ENCODE assay signal across 22 cellular contexts in the genomic region with DNA sequence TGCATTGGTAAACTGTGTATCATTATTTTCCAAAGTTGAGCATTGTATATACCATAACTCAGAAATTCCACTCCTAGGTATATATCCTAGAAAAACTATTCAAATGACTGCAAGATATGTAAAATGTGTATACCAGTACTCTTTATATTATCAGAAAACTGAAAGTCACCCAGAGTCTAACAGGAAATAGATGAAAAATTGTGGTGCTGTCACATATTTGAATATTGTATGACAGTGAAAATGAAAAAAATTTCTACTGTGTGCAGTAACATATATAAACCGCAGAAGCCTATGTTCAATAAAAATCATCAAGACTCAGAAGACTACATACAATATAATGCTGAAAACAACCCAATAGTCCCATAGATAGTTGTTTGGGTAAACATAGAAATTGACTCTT.
A peak's percentile ranks its signal among the peaks of the same experiment; 100 is the strongest.
DNase-seq lines count a peak whose midpoint lies in the region; ATAC-seq, FAIRE-seq and TF ChIP-seq lines count a peak whose summit lies in the region.
"Had no signal": no experiment of that assay in that cellular context is flagged by ENCODE, and none has a peak within 500 bp of the region (broad histone marks: within the 10 kb centered on the region; RNA-seq: fewer than 3 reads in every experiment).

No MANE protein-coding gene starts in this region.

- WGBS in GM12878 (ENCODE audit: insufficient coverage, insufficient replicate concordance, low lambda C conversion rate, missing lambda C conversion rate): 0% methylated on average over 1 of the region's 1 CpG
- WGBS in HepG2 (ENCODE audit: low lambda C conversion rate): 52% methylated on average over 1 of the region's 1 CpG

- intact Hi-C loops in GM12878 (cut with micrococcal nuclease; ENCODE audit: unreplicated experiment): no loop called here
- intact Hi-C loops in HepG2 (cut with micrococcal nuclease; ENCODE audit: unreplicated experiment): no loop called here

- FAIRE-seq in GM12878 (lab: Jason Lieb, UNC) (no peak), HepG2 (lab: Jason Lieb, UNC) (no peak)
- FAIRE-seq: astrocyte had no signal

- CTCF ChIA-PET in GM12878 (lab: Yijun Ruan, JAX) (no interaction called here), HepG2 (lab: Yijun Ruan, JAX; ENCODE audit: low intra/inter-chr PET ratio, low total read pairs) (no interaction called here)

- SMC1A ChIA-PET in GM12878 (lab: Charles Lee; ENCODE audit: uncharacterized antibody, unreplicated experiment): interaction anchor here (1.0 kb wide), 1 partner anchor 8 kb away, joined by 3 read pairs; no protein-coding TSS in a partner anchor

- H3K79me2 ChIP-seq in GM12878 (ENCODE audit: control insufficient read depth, insufficient read depth, low read length): no peaks in the 10 kb centered on the region
- no peaks in the 10 kb centered on the region for H3K79me2 ChIP-seq in HepG2 (ENCODE audit: insufficient read depth, low read length)

- H3K27ac ChIP-seq in GM12878 (ENCODE audit: control insufficient read depth, insufficient read depth): no peak overlapping the region
- H3K27ac ChIP-seq in HepG2 (ENCODE audit: extremely low read length, insufficient read depth, low read length): no peak overlapping the region
- H3K27ac ChIP-seq: GM23248, HL-60, Peyer's patch had no signal

- H3K9me3 ChIP-seq in GM12878 (replicated peaks; ENCODE audit: control insufficient read depth, insufficient read depth, low read length) (no peaks in the 10 kb centered on the region; the same call in 2 of the 3 replicates), HepG2 (ENCODE audit: low read length) (no peaks in the 10 kb centered on the region)
- H3K9me3 ChIP-seq: Peyer's patch had no signal

- H3K4me2 ChIP-seq in GM12878 (ENCODE audit: control insufficient read depth, insufficient read depth) (no peak overlapping the region), HepG2 (ENCODE audit: low read depth, low read length) (no peak overlapping the region)

- POLR2A ChIA-PET in GM12878 (lab: Charles Lee) (no interaction called here), HepG2 (lab: Yijun Ruan, JAX) (no interaction called here)

- TF ChIP-seq CTCF in GM12878 (IDR thresholded peaks at IDR 0.05 in 2 of 3, conservative IDR thresholded peaks at IDR 0.05 in 1 of 3; ENCODE audit: control insufficient read depth in 2 of 3, extremely low read depth in 1 of 3, insufficient read depth in 1 of 3, low read depth in 3 of 3, low read length in 3 of 3) (no peak), HepG2 (CRISPR knock-in tag; IDR thresholded peaks at IDR 0.05) (no peak)

- RAD21 ChIA-PET in GM12878 (lab: Charles Lee; ENCODE audit: unreplicated experiment): interaction anchor here (1.0 kb wide), 1 partner anchor 9 kb away, joined by 4 read pairs; no protein-coding TSS in a partner anchor

- no peaks in the 10 kb centered on the region for H3K36me3 ChIP-seq in GM12878 (ENCODE audit: control insufficient read depth in 2 of 2, insufficient read depth in 2 of 2, low read length in 1 of 2)
- no peaks in the 10 kb centered on the region for H3K36me3 ChIP-seq in HepG2 (replicated peaks in 1 of 2; ENCODE audit: control insufficient read depth in 1 of 2, insufficient read depth in 2 of 2, low read length in 2 of 2)
- H3K36me3 ChIP-seq: Peyer's patch had no signal

- DNase-seq in GM12878 (ENCODE audit: low read depth, low spot score) (no peak), HepG2 (ENCODE audit: low spot score) (no peak), NCI-H2081 treated with DMSO at 0.1 percent for 48 hours (lab: John Stamatoyannopoulos, UW) (no peak)
- no peak for DNase-seq in effector CD8-positive, alpha-beta T cell (lab: John Stamatoyannopoulos, UW)
- DNase-seq in activated CD8-positive, alpha-beta memory T cell treated with anti-CD3 and anti-CD28 coated beads for 24 hours: no peak
- DNase-seq: activated CD4-positive, alpha-beta T cell treated with anti-CD3 and anti-CD28 coated beads for 48 hours; activated naive CD4-positive, alpha-beta T cell treated with Interleukin-2 at 50 U/mL for 16 hours; CD8-positive, alpha-beta memory T cell; DMS79 treated with DMSO at 0.1 percent for 48 hours; GM23248; hippocampal formation; KG1; mesendoderm; natural killer cell; Peyer's patch; small intestine had no signal

- ATAC-seq in GM18867 (IDR thresholded peaks at IDR 0.05; ENCODE audit: unreplicated experiment) (peak; percentile 86), GM21529 (IDR thresholded peaks at IDR 0.05; ENCODE audit: unreplicated experiment) (peak; percentile 76), HG03095 (IDR thresholded peaks at IDR 0.05; ENCODE audit: unreplicated experiment) (peak; percentile 75), GM12878 (peak; percentile 68), HepG2 (no peak)
- ATAC-seq: natural killer cell, SK-N-SH treated with all-trans-retinoic acid at 6 μM for 48 hours had no signal

- no peak for TF ChIP-seq RAD21 in GM12878 (IDR thresholded peaks at IDR 0.05; ENCODE audit: insufficient read depth, low read depth, low read length)
- no peak for TF ChIP-seq RAD21 in HepG2 (CRISPR knock-in tag; IDR thresholded peaks at IDR 0.05)

- no peak for TF ChIP-seq POLR2A in GM12878 (IDR thresholded peaks at IDR 0.05; ENCODE audit: low read depth, low read length)
- no peak for TF ChIP-seq POLR2A in HepG2 (IDR thresholded peaks at IDR 0.05; ENCODE audit: insufficient read depth in 1 of 2, low read depth in 2 of 2, low read length in 2 of 2)

- H3K4me1 ChIP-seq in GM12878 (ENCODE audit: control insufficient read depth, insufficient read depth, low read length): no peaks in the 10 kb centered on the region; the same call in 1 of the 2 replicates
- no peaks in the 10 kb centered on the region for H3K4me1 ChIP-seq in HepG2 (ENCODE audit: insufficient read depth, low read length)
- H3K4me1 ChIP-seq: Peyer's patch had no signal

- BruUV-seq in GM12878 (replicated peaks; lab: Mats Ljungman, UMichigan): no TSS peak
- BruUV-seq in HepG2 (replicated peaks; lab: Mats Ljungman, UMichigan): no TSS peak

- in situ Hi-C loops in GM12878 (cut with MboI): no loop called here
- in situ Hi-C loops in HepG2 (cut with HindIII; ENCODE audit: extremely low pct_ligation_motif_present, low pct_unique_long_range_greater_than_20kb): no loop called here

- H4K20me1 ChIP-seq in GM12878 (ENCODE audit: control insufficient read depth, insufficient read depth) (no peaks in the 10 kb centered on the region), HepG2 (ENCODE audit: insufficient read depth, low read length) (no peaks in the 10 kb centered on the region)

- no peaks in the 10 kb centered on the region for H3K27me3 ChIP-seq in GM12878 (replicated peaks in 1 of 2; ENCODE audit: control insufficient read depth in 2 of 2, insufficient read depth in 2 of 2, low read length in 1 of 2)
- no peaks in the 10 kb centered on the region for H3K27me3 ChIP-seq in HepG2 (ENCODE audit: control insufficient read depth in 1 of 2, insufficient read depth in 2 of 2, low read length in 2 of 2)
- H3K27me3 ChIP-seq: Peyer's patch had no signal

- H3K9ac ChIP-seq in GM12878 (ENCODE audit: control insufficient read depth, insufficient read depth, low read length) (no peak overlapping the region), HepG2 (ENCODE audit: insufficient read depth, low read depth, low read length) (no peak overlapping the region)
- H3K9ac ChIP-seq: GM23248 had no signal

- H3K4me3 ChIP-seq in GM12878 (no peak overlapping the region), HepG2 (replicated peaks in 1 of 3; ENCODE audit: insufficient read depth in 1 of 3, low read depth in 2 of 3, low read length in 3 of 3) (no peak overlapping the region)
- H3K4me3 ChIP-seq: GM23248, Peyer's patch had no signal

- no peak for TF ChIP-seq EP300 in GM12878 (IDR thresholded peaks at IDR 0.05; ENCODE audit: borderline replicate concordance in 1 of 2, control insufficient read depth in 1 of 2, low read depth in 2 of 2, low read length in 2 of 2)
- TF ChIP-seq EP300 in HepG2 (IDR thresholded peaks at IDR 0.05; ENCODE audit: low read depth in 2 of 2, low read length in 2 of 2): no peak
- no peak for TF ChIP-seq EP300 in HepG2 (CRISPR knock-in tag; IDR thresholded peaks at IDR 0.05; ENCODE audit: borderline replicate concordance)

- H2AFZ ChIP-seq in GM12878 (ENCODE audit: control insufficient read depth, low read depth, low read length) (no peak overlapping the region; the same call in 1 of the 2 replicates), HepG2 (ENCODE audit: low read length) (no peak overlapping the region)
- H2AFZ ChIP-seq: GM23248 had no signal

TF ChIP-seq in HepG2, 621 proteins besides CTCF, POLR2A, EP300 and RAD21 (continues in another document):
- TF ChIP-seq ZNF263 (CRISPR knock-in tag; IDR thresholded peaks at IDR 0.05): no peak
- TF ChIP-seq, protein P1, sequence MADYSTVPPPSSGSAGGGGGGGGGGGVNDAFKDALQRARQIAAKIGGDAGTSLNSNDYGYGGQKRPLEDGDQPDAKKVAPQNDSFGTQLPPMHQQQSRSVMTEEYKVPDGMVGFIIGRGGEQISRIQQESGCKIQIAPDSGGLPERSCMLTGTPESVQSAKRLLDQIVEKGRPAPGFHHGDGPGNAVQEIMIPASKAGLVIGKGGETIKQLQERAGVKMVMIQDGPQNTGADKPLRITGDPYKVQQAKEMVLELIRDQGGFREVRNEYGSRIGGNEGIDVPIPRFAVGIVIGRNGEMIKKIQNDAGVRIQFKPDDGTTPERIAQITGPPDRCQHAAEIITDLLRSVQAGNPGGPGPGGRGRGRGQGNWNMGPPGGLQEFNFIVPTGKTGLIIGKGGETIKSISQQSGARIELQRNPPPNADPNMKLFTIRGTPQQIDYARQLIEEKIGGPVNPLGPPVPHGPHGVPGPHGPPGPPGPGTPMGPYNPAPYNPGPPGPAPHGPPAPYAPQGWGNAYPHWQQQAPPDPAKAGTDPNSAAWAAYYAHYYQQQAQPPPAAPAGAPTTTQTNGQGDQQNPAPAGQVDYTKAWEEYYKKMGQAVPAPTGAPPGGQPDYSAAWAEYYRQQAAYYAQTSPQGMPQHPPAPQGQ (CRISPR knock-in tag; IDR thresholded peaks at IDR 0.05; ENCODE audit: borderline replicate concordance): no peak
- TF ChIP-seq SP2 (CRISPR knock-in tag; IDR thresholded peaks at IDR 0.05): no peak
- TF ChIP-seq HNF4G (IDR thresholded peaks at IDR 0.05; ENCODE audit: borderline replicate concordance, low read depth, low read length): no peak
- no peak for TF ChIP-seq HNF4G (CRISPR knock-in tag; IDR thresholded peaks at IDR 0.05; ENCODE audit: borderline replicate concordance, low read depth)
- no peak for TF ChIP-seq MED8 (CRISPR knock-in tag; IDR thresholded peaks at IDR 0.05; ENCODE audit: insufficient replicate concordance)
- TF ChIP-seq, protein P2, sequence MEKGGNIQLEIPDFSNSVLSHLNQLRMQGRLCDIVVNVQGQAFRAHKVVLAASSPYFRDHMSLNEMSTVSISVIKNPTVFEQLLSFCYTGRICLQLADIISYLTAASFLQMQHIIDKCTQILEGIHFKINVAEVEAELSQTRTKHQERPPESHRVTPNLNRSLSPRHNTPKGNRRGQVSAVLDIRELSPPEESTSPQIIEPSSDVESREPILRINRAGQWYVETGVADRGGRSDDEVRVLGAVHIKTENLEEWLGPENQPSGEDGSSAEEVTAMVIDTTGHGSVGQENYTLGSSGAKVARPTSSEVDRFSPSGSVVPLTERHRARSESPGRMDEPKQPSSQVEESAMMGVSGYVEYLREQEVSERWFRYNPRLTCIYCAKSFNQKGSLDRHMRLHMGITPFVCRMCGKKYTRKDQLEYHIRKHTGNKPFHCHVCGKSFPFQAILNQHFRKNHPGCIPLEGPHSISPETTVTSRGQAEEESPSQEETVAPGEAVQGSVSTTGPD (CRISPR knock-in tag; IDR thresholded peaks at IDR 0.05): no peak
